1 cellular context compared by ENCODE assay signal in the genomic region with DNA sequence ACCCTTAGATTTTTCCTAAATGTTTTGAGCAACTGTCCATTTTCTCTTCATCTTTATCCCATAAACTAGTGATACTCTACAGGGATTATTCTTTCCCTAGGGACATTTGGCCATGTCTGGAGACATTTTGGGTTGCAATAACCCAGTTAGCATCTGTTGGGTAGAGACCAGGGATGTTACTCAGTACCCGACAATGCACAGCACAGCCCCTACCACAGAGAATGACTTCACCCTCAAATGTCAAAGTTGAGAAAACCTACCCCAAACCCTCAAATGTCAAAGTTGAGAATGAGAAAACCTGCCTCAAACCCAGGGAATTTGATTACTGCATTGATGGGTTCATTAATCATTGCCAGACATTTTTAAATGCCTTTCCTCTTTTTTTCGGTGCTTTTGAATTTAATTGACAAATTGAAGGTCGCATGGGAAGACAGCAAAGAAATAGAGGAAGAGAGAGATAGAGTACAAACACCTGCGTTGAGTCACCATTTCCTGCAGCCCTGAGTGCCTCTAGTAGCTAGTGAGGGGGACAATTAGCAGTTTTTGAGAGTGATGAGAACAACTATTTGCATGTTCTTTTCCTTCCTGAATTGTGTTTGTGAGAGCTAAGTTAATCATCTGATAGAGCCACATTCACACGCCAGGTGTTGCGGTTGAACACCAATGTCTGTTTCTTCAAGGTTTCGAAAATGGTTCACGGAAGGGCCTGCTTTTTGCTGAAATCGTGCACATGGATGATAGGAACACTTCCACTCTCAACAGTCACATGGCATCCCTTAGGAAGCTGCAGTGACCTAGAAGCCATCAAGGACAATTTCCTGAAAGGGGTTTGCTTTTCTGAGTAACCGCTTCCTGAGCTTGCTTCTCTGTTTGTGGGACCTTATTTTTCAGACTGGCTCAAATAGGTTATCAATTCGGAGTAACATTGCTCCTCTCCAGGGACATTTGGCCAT.
TF ChIP-seq lines count a peak whose summit lies in the region.

No MANE protein-coding gene starts in this region.

TF ChIP-seq in GM12878, 131 proteins besides CTCF, POLR2A, EP300 and RAD21 (continued from another document):
- TF ChIP-seq TCF3 (IDR thresholded peaks at IDR 0.05; ENCODE audit: borderline replicate concordance, insufficient read depth, low read depth, low read length) (peak; percentile 82; the same call in 1 of the 2 replicates), TARDBP (IDR thresholded peaks at IDR 0.05; ENCODE audit: borderline replicate concordance) (no peak), DPF2 (IDR thresholded peaks at IDR 0.05) (peak; percentile 92), SMC3 (IDR thresholded peaks at IDR 0.05; ENCODE audit: borderline replicate concordance, low read length) (peak; percentile 8; the same call in 1 of the 2 replicates), STAT3 (IDR thresholded peaks at IDR 0.05; ENCODE audit: low read depth, low read length) (peak; percentile 67; the same call in 1 of the 2 replicates), ATF7 (IDR thresholded peaks at IDR 0.05; ENCODE audit: low read depth) (peak; percentile 93), MEF2A (IDR thresholded peaks at IDR 0.05; ENCODE audit: insufficient read depth, low read depth, low read length) (0 out of 2 replicates have a peak, but pooled peaks have one; percentile 49), ATF3 (IDR thresholded peaks at IDR 0.05; ENCODE audit: borderline replicate concordance, extremely low read depth, low read depth, low read length) (no peak), MYB (IDR thresholded peaks at IDR 0.05; ENCODE audit: borderline replicate concordance, low read depth, low read length) (no peak), SPI1 (IDR thresholded peaks at IDR 0.05; ENCODE audit: borderline replicate concordance, insufficient read depth, low read depth, low read length) (peak; percentile 88), BHLHE40 (IDR thresholded peaks at IDR 0.05; ENCODE audit: borderline replicate concordance in 1 of 2, low read depth in 2 of 2, low read length in 1 of 2) (peak; percentile 63 to 74), YY1 (IDR thresholded peaks at IDR 0.05; ENCODE audit: low read depth, low read length) (peak; percentile 49; the same call in 1 of the 2 replicates), CHD2 (IDR thresholded peaks at IDR 0.05; ENCODE audit: borderline replicate concordance, low read depth, low read length) (peak; percentile 78; the same call in 1 of the 2 replicates), SREBF1 (IDR thresholded peaks at IDR 0.05; ENCODE audit: low read length) (no peak), IKZF1 (conservative IDR thresholded peaks at IDR 0.05) (peak; percentile 97), NBN (IDR thresholded peaks at IDR 0.05) (peak; percentile 87), IRF4 (IDR thresholded peaks at IDR 0.05; ENCODE audit: low read depth, low read length) (peak; percentile 34; the same call in 1 of the 2 replicates), SIN3A (IDR thresholded peaks at IDR 0.05; ENCODE audit: low read depth, low read length) (no peak), JUND (IDR thresholded peaks at IDR 0.05; ENCODE audit: low read depth, low read length) (peak; percentile 77), NR2F1 (conservative IDR thresholded peaks at IDR 0.05) (peak; percentile 81), ZBED1 (IDR thresholded peaks at IDR 0.05; ENCODE audit: borderline replicate concordance) (peak; percentile 51; the same call in 1 of the 2 replicates), POLR2AphosphoS2 (IDR thresholded peaks at IDR 0.05; ENCODE audit: low read depth, low read length) (no peak), BCL11A (IDR thresholded peaks at IDR 0.05; ENCODE audit: low read depth, low read length) (peak; percentile 75), IKZF2 (IDR thresholded peaks at IDR 0.05) (peak; percentile 98), POLR2AphosphoS5 (IDR thresholded peaks at IDR 0.05; ENCODE audit: low read length) (no peak; the same call in 1 of the 2 replicates), CBFB (IDR thresholded peaks at IDR 0.05; ENCODE audit: low read depth) (peak; percentile 85), ZSCAN29 (IDR thresholded peaks at IDR 0.05) (0 out of 2 replicates have a peak, but pooled peaks have one; percentile 49), SMAD1 (IDR thresholded peaks at IDR 0.05; ENCODE audit: low read depth, partially characterized antibody) (peak; percentile 90), CBX5 (IDR thresholded peaks at IDR 0.05; ENCODE audit: low read depth) (peak; percentile 66; the same call in 1 of the 2 replicates), ZNF217 (IDR thresholded peaks at IDR 0.05) (peak; percentile 84), BACH1 (IDR thresholded peaks at IDR 0.05; ENCODE audit: borderline replicate concordance) (peak; percentile 87; the same call in 1 of the 2 replicates), RCOR1 (conservative IDR thresholded peaks at IDR 0.05; ENCODE audit: low read depth, low read length) (peak; percentile 77; the same call in 1 of the 2 replicates), ZNF274 (IDR thresholded peaks at IDR 0.05; ENCODE audit: insufficient read depth, insufficient read length) (no peak), ZBTB40 (IDR thresholded peaks at IDR 0.05; ENCODE audit: borderline replicate concordance) (peak; percentile 76; the same call in 1 of the 2 replicates), BMI1 (IDR thresholded peaks at IDR 0.05; ENCODE audit: borderline replicate concordance) (peak; percentile 79; the same call in 1 of the 2 replicates)
- TF ChIP-seq, protein P1, sequence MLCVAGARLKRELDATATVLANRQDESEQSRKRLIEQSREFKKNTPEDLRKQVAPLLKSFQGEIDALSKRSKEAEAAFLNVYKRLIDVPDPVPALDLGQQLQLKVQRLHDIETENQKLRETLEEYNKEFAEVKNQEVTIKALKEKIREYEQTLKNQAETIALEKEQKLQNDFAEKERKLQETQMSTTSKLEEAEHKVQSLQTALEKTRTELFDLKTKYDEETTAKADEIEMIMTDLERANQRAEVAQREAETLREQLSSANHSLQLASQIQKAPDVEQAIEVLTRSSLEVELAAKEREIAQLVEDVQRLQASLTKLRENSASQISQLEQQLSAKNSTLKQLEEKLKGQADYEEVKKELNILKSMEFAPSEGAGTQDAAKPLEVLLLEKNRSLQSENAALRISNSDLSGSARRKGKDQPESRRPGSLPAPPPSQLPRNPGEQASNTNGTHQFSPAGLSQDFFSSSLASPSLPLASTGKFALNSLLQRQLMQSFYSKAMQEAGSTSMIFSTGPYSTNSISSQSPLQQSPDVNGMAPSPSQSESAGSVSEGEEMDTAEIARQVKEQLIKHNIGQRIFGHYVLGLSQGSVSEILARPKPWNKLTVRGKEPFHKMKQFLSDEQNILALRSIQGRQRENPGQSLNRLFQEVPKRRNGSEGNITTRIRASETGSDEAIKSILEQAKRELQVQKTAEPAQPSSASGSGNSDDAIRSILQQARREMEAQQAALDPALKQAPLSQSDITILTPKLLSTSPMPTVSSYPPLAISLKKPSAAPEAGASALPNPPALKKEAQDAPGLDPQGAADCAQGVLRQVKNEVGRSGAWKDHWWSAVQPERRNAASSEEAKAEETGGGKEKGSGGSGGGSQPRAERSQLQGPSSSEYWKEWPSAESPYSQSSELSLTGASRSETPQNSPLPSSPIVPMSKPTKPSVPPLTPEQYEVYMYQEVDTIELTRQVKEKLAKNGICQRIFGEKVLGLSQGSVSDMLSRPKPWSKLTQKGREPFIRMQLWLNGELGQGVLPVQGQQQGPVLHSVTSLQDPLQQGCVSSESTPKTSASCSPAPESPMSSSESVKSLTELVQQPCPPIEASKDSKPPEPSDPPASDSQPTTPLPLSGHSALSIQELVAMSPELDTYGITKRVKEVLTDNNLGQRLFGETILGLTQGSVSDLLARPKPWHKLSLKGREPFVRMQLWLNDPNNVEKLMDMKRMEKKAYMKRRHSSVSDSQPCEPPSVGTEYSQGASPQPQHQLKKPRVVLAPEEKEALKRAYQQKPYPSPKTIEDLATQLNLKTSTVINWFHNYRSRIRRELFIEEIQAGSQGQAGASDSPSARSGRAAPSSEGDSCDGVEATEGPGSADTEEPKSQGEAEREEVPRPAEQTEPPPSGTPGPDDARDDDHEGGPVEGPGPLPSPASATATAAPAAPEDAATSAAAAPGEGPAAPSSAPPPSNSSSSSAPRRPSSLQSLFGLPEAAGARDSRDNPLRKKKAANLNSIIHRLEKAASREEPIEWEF (IDR thresholded peaks at IDR 0.05; ENCODE audit: insufficient replicate concordance, low read depth, low read length) = peak; percentile 88
- TF ChIP-seq, protein P2, sequence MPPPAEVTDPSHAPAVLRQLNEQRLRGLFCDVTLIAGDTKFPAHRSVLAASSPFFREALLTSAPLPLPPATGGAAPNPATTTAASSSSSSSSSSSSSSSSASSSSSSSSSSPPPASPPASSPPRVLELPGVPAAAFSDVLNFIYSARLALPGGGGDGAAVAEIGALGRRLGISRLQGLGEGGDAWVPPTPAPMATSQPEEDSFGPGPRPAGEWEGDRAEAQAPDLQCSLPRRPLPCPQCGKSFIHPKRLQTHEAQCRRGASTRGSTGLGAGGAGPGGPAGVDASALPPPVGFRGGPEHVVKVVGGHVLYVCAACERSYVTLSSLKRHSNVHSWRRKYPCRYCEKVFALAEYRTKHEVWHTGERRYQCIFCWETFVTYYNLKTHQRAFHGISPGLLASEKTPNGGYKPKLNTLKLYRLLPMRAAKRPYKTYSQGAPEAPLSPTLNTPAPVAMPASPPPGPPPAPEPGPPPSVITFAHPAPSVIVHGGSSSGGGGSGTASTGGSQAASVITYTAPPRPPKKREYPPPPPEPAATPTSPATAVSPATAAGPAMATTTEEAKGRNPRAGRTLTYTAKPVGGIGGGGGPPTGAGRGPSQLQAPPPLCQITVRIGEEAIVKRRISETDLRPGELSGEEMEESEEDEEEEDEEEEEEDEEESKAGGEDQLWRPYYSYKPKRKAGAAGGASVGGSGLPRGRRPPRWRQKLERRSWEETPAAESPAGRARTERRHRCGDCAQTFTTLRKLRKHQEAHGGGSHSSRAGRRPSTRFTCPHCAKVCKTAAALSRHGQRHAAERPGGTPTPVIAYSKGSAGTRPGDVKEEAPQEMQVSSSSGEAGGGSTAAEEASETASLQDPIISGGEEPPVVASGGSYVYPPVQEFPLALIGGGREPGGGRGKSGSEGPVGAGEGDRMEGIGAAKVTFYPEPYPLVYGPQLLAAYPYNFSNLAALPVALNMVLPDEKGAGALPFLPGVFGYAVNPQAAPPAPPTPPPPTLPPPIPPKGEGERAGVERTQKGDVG (CRISPR knock-in tag; IDR thresholded peaks at IDR 0.05) = no peak
- TF ChIP-seq, protein P3, sequence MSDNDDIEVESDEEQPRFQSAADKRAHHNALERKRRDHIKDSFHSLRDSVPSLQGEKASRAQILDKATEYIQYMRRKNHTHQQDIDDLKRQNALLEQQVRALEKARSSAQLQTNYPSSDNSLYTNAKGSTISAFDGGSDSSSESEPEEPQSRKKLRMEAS (IDR thresholded peaks at IDR 0.05; ENCODE audit: low read depth, low read length) = peak; percentile 78; the same call in 1 of the 2 replicates
- TF ChIP-seq, protein P4, sequence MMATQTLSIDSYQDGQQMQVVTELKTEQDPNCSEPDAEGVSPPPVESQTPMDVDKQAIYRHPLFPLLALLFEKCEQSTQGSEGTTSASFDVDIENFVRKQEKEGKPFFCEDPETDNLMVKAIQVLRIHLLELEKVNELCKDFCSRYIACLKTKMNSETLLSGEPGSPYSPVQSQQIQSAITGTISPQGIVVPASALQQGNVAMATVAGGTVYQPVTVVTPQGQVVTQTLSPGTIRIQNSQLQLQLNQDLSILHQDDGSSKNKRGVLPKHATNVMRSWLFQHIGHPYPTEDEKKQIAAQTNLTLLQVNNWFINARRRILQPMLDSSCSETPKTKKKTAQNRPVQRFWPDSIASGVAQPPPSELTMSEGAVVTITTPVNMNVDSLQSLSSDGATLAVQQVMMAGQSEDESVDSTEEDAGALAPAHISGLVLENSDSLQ (IDR thresholded peaks at IDR 0.05) = peak; percentile 69
